Comparison of ENCODE assay signal across 8 cellular contexts in genomic region chr1:211577826-211578639, GRCh38. TPM values are rescaled to one million over a fixed set of nuclear protein-coding genes. Genes with fewer than 3 reads are reported as not detected.
A peak's percentile ranks its signal among the peaks of the same experiment; 100 is the strongest.
DNase-seq lines count a peak whose midpoint lies in the region; ATAC-seq and TF ChIP-seq lines count a peak whose summit lies in the region.

No MANE protein-coding gene starts in this region.

- no peaks in the 10 kb centered on the region for H3K27me3 ChIP-seq in AG04450 (ENCODE audit: control insufficient read depth, insufficient read depth, low read length)

- H3K4me3 ChIP-seq in AG04450 (ENCODE audit: low read depth, low read length) (peak overlapping the region; percentile 87), lower leg skin (ENCODE audit: low read depth, poor library complexity, severe bottlenecking) (peak overlapping the region; percentile 98)

- no peak overlapping the region for H3K27ac ChIP-seq in AG04450 (ENCODE audit: low read depth, low read length)

- CTCF ChIA-PET in AG04450 (lab: Charles Lee): interaction anchor here (0.7 to 1.4 kb wide), 5 partner anchors 63 to 103 kb away, joined by 3 to 8 read pairs (median 4); no protein-coding TSS in a partner anchor

- WGBS in lower leg skin, 2 donors: 0 to 1% methylated on average over 11 to 21 of the region's 75 CpGs

- peaks cover 6% of the 10 kb centered on the region; the same call in 1 of the 2 replicates for H3K9me3 ChIP-seq in AG04450 (ENCODE audit: control insufficient read depth, insufficient read depth, low read length)

- no peak for TF ChIP-seq POLR2A in lower leg skin (IDR thresholded peaks at IDR 0.05)

- TF ChIP-seq CTCF in AG04450 (IDR thresholded peaks at IDR 0.05; ENCODE audit: low read depth, low read length) (peak; percentile 74), lower leg skin (IDR thresholded peaks at IDR 0.05) (peak in 1 of 3 donors; percentile 15)

- peak; percentile 43 for ATAC-seq in GM18511 (IDR thresholded peaks at IDR 0.05; ENCODE audit: unreplicated experiment)
- peak; percentile 32 for ATAC-seq in HG03039 (IDR thresholded peaks at IDR 0.05; ENCODE audit: unreplicated experiment)

- DNase-seq in AG04450 (ENCODE audit: low read depth, low spot score) (no peak), NCI-H2227 treated with DMSO at 0.1 percent for 48 hours (lab: John Stamatoyannopoulos, UW) (peak; percentile 35), dermis blood vessel endothelial cell (peak; percentile 80), lower leg skin (ENCODE audit: low spot score in 2 of 2) (peak; percentile 36 to 95)
- peak; percentile 72 for DNase-seq in activated CD4-positive, alpha-beta T cell treated with anti-CD3 and anti-CD28 coated beads, Interleukin-2, amount 50 U/mL, for 1 hour
- peak; percentile 46 to 55 (median 49) for DNase-seq in stimulated activated CD4-positive, alpha-beta T cell treated with anti-CD3 and anti-CD28 coated beads, TNF-alpha, amount 100 ng/mL, for 1 hour (ENCODE audit: low read depth in 3 of 3, low spot score in 1 of 3)

- POLR2A ChIA-PET in AG04450 (lab: Yijun Ruan, JAX): interaction anchor here (0.5 to 1.8 kb wide), 8 partner anchors 18 to 1280 kb away, joined by 3 to 6 read pairs (median 5); partner anchors contain the start of gene FLVCR1

- intact Hi-C loops in lower leg skin (cut with DNase I; ENCODE audit: low total_unique reads): no loop called here

RNA-seq across cellular contexts. Expression of gene SLC30A1, which starts 0.9 kb away (rescaled TPM):
- polyA plus RNA-seq in AG04450 (2011; rRNA removed): 11.1 and 12.8 TPM in 2 replicates
- 11.7 and 20.9 TPM in 2 replicates for polyA minus RNA-seq in AG04450 (2011; rRNA and poly(A)+ RNA removed)
- total RNA-seq in dermis blood vessel endothelial cell (39.1 and 65.2 TPM in 2 replicates), lower leg skin (10 to 100 TPM; 34.1 to 55.5 (median 45.2) TPM)
